ENCODE assay signal across 3 cellular contexts in the genomic region with DNA sequence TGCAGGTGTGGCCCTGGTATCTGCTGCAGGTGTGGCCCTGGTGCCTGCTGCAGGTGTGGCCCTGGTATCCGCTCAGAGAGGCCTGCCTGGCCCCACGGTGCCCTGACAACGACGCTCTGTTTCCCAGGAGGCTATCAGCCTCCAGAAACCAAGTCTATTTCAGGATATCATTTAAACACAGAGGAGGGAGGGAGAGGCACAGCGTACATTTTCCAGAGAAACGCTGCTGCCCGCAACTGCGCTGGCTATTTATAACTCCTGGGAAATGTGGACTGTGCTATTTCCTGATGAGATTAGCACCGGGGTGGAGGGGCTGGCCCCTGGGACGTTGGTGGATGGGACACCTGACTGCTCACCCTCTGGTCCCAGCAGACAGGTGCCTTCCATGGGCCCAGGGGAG.
TF ChIP-seq lines count a peak whose summit lies in the region.

No MANE protein-coding gene starts in this region.

TF ChIP-seq in K562, 482 proteins besides CTCF, POLR2A, EP300 and RAD21 (continues in another document):
- TF ChIP-seq ZNF699 (CRISPR knock-in tag; IDR thresholded peaks at IDR 0.05; ENCODE audit: insufficient replicate concordance) (no peak), RNF2 (IDR thresholded peaks at IDR 0.05) (no peak), TCF3 (CRISPR knock-in tag; IDR thresholded peaks at IDR 0.05) (peak; percentile 53), ZFP36 (IDR thresholded peaks at IDR 0.05; ENCODE audit: low read depth, low read length, partially characterized antibody) (no peak), MEF2A (IDR thresholded peaks at IDR 0.05; ENCODE audit: control insufficient read depth, low read depth, low read length) (peak; percentile 56; the same call in 1 of the 2 replicates), SP1 (CRISPR knock-in tag; IDR thresholded peaks at IDR 0.05) (no peak), MEF2D (tag; conservative IDR thresholded peaks at IDR 0.05; ENCODE audit: low read depth) (peak; percentile 72; the same call in 1 of the 2 replicates), CBX5 (IDR thresholded peaks at IDR 0.05; ENCODE audit: borderline replicate concordance, low read depth) (no peak), ZNF668 (CRISPR knock-in tag; IDR thresholded peaks at IDR 0.05) (no peak), SOX6 (IDR thresholded peaks at IDR 0.05) (no peak), LCOR (CRISPR knock-in tag; IDR thresholded peaks at IDR 0.05) (no peak), MAZ (CRISPR knock-in tag; conservative IDR thresholded peaks at IDR 0.05 in 1 of 2, IDR thresholded peaks at IDR 0.05 in 1 of 2) (no peak)
- TF ChIP-seq, protein P1, sequence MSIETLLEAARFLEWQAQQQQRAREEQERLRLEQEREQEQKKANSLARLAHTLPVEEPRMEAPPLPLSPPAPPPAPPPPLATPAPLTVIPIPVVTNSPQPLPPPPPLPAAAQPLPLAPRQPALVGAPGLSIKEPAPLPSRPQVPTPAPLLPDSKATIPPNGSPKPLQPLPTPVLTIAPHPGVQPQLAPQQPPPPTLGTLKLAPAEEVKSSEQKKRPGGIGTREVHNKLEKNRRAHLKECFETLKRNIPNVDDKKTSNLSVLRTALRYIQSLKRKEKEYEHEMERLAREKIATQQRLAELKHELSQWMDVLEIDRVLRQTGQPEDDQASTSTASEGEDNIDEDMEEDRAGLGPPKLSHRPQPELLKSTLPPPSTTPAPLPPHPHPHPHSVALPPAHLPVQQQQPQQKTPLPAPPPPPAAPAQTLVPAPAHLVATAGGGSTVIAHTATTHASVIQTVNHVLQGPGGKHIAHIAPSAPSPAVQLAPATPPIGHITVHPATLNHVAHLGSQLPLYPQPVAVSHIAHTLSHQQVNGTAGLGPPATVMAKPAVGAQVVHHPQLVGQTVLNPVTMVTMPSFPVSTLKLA (conservative IDR thresholded peaks at IDR 0.05) = no peak
- TF ChIP-seq, protein P2, sequence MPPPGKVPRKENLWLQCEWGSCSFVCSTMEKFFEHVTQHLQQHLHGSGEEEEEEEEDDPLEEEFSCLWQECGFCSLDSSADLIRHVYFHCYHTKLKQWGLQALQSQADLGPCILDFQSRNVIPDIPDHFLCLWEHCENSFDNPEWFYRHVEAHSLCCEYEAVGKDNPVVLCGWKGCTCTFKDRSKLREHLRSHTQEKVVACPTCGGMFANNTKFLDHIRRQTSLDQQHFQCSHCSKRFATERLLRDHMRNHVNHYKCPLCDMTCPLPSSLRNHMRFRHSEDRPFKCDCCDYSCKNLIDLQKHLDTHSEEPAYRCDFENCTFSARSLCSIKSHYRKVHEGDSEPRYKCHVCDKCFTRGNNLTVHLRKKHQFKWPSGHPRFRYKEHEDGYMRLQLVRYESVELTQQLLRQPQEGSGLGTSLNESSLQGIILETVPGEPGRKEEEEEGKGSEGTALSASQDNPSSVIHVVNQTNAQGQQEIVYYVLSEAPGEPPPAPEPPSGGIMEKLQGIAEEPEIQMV (tag; conservative IDR thresholded peaks at IDR 0.05; ENCODE audit: low read depth) = no peak
- TF ChIP-seq, protein P3, sequence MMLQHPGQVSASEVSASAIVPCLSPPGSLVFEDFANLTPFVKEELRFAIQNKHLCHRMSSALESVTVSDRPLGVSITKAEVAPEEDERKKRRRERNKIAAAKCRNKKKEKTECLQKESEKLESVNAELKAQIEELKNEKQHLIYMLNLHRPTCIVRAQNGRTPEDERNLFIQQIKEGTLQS (IDR thresholded peaks at IDR 0.05) = no peak
- TF ChIP-seq, protein P3 (CRISPR knock-in tag; conservative IDR thresholded peaks at IDR 0.05) = no peak

TF ChIP-seq in endothelial cell of umbilical vein, 7 proteins besides CTCF, POLR2A, EP300 and RAD21:
- TF ChIP-seq MYC (IDR thresholded peaks at IDR 0.05; ENCODE audit: low read depth, low read length) (no peak), POLR2AphosphoS5 (IDR thresholded peaks at IDR 0.05; ENCODE audit: insufficient read depth, low read depth, low read length) (no peak), GATA2 (IDR thresholded peaks at IDR 0.05; ENCODE audit: insufficient read depth, insufficient read length, low read depth, low read length) (no peak), JUN (IDR thresholded peaks at IDR 0.05; ENCODE audit: borderline replicate concordance, insufficient read depth, insufficient read length, low read depth) (no peak), FOS (IDR thresholded peaks at IDR 0.05; ENCODE audit: borderline replicate concordance, insufficient read depth, low read length) (no peak), EZH2 (IDR thresholded peaks at IDR 0.05; ENCODE audit: borderline replicate concordance, low read depth, low read length, severe bottlenecking) (no peak)
- TF ChIP-seq, protein P4, sequence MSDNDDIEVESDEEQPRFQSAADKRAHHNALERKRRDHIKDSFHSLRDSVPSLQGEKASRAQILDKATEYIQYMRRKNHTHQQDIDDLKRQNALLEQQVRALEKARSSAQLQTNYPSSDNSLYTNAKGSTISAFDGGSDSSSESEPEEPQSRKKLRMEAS (IDR thresholded peaks at IDR 0.05; ENCODE audit: insufficient read depth, insufficient read length) = no peak

TF ChIP-seq in HEK293T, 16 proteins besides CTCF, POLR2A, EP300 and RAD21:
- TF ChIP-seq FOXA1 (IDR thresholded peaks at IDR 0.05) (no peak), TARDBP (IDR thresholded peaks at IDR 0.05) (no peak), FOXM1 (IDR thresholded peaks at IDR 0.05; ENCODE audit: borderline replicate concordance) (no peak), ELF4 (IDR thresholded peaks at IDR 0.05) (no peak), HDGF (IDR thresholded peaks at IDR 0.05; ENCODE audit: borderline replicate concordance) (no peak), CTBP1 (IDR thresholded peaks at IDR 0.05; ENCODE audit: borderline replicate concordance) (no peak), BHLHE40 (IDR thresholded peaks at IDR 0.05; ENCODE audit: borderline replicate concordance) (no peak), NFRKB (IDR thresholded peaks at IDR 0.05) (no peak), FOXK2 (IDR thresholded peaks at IDR 0.05) (no peak), SP1 (IDR thresholded peaks at IDR 0.05) (no peak), LEF1 (IDR thresholded peaks at IDR 0.05; ENCODE audit: borderline replicate concordance) (no peak), SUZ12 (IDR thresholded peaks at IDR 0.05) (no peak), L3MBTL2 (conservative IDR thresholded peaks at IDR 0.05) (no peak), ARNT (IDR thresholded peaks at IDR 0.05) (no peak), ZNF384 (IDR thresholded peaks at IDR 0.05) (no peak)
- TF ChIP-seq, protein P5, sequence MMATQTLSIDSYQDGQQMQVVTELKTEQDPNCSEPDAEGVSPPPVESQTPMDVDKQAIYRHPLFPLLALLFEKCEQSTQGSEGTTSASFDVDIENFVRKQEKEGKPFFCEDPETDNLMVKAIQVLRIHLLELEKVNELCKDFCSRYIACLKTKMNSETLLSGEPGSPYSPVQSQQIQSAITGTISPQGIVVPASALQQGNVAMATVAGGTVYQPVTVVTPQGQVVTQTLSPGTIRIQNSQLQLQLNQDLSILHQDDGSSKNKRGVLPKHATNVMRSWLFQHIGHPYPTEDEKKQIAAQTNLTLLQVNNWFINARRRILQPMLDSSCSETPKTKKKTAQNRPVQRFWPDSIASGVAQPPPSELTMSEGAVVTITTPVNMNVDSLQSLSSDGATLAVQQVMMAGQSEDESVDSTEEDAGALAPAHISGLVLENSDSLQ (IDR thresholded peaks at IDR 0.05) = no peak
